1 cellular context compared by ENCODE assay signal in the genomic region with DNA sequence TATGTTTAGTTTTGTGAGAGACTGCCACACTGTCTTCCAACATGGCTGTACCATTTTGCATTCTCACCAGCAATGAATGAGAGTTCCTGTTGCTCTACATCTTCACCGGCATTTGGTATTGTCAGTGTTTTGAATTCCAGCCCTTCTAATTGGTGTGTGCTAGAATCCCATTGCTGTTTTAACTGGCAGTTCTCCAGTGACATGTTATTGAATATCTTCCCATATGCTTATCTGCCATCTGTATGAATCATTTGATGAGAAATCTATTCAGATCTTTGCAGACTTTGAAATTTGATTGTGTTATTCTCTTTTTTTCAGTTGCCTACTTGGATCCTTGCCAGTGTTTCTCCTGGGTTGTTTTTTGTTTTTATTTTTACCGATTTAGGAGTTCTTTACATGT.
TF ChIP-seq lines count a peak whose summit lies in the region.

No MANE protein-coding gene starts in this region.

TF ChIP-seq in IMR-90, 13 proteins besides CTCF, POLR2A, EP300 and RAD21 (continued from another document):
- no peak for TF ChIP-seq CHD1 (IDR thresholded peaks at IDR 0.05; ENCODE audit: low read depth, low read length)
TF ChIP-seq in IMR-90: peak in this region for 0.
